Comparison of ENCODE assay signal across 8 cellular contexts in the genomic region with DNA sequence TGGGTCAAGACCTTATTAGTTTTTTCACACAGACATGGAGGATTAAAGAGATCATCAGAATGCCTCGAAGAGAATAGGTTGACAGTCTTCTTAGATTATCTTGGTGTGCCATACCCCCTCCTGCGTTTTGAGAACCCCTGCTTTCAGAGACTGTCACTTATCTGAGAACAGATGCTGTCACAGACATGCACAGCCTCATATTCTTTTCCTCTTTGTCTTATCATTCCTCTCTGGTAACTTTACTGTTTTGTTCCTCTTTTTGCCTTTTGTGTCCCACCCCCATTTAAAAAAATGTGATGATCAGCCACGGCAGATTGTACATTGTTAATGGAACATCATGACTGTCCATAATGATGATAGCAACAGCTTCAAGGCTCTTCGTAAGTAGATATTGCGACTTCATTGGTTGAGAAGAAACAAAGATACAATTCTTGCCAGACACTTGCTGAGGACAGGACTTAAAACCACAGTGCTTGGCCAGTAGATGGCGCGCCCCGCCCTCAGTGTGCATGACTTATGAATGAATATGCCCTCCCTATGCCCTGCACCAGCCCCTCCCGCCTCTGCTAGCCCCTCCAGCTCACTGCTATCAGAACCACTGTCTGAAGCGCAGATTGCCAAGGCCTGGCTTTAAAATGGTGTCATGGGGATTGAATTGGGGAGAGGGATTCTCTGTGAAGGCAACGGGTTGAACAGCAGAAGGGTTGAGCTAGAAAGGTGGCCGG. TPM values are rescaled to one million over a fixed set of nuclear protein-coding genes. Genes with fewer than 3 reads are reported as not detected.
DNase-seq lines count a peak whose midpoint lies in the region; ATAC-seq and TF ChIP-seq lines count a peak whose summit lies in the region.

No MANE protein-coding gene starts in this region.

- peak; percentile 79 for DNase-seq in CMK (ENCODE audit: low read depth)
- peak; percentile 84 for DNase-seq in H4 (ENCODE audit: low spot score)
- DNase-seq in NCI-H1930 (lab: John Stamatoyannopoulos, UW): peak; percentile 57 to 76
- DNase-seq in activated naive CD8-positive, alpha-beta T cell treated with anti-CD3 and anti-CD28 coated beads, Interleukin-2, amount 50 U/mL, for 16 hours (ENCODE audit: low read depth, low spot score): peak; percentile 82
- DNase-seq in heart right ventricle: peak; percentile 86 to 89
- peak; percentile 81 for DNase-seq in retina

- intact Hi-C loops in heart right ventricle (cut with DNase I): loop anchor here (1.0 to 10.0 kb wide), 13 partner anchors 48 to 315 kb away; no protein-coding TSS in a partner anchor

- no peak overlapping the region for H3K4me3 ChIP-seq in heart right ventricle

- peaks cover 3% of the 10 kb centered on the region for H3K36me3 Mint-ChIP-seq in T-helper 1 cell treated with Interleukin-12 subunit alpha and Interleukin-12 subunit beta and Interleukin-4 antibody, amounts not matched to agents 30 μg/mL and 1 μg/mL, for 36 hours (ENCODE audit: low read depth)

- H3K4me1 Mint-ChIP-seq in T-helper 1 cell treated with Interleukin-12 subunit alpha and Interleukin-12 subunit beta and Interleukin-4 antibody, amounts not matched to agents 30 μg/mL and 1 μg/mL, for 36 hours (ENCODE audit: low read depth): peaks cover 23% of the 10 kb centered on the region

- WGBS in heart right ventricle, 2 donors: 9 to 13% methylated on average over 12 of the region's 12 CpGs

- peaks cover 5 to 37% (median 22%) of the 10 kb centered on the region in 9 donors for H3K4me1 ChIP-seq in heart right ventricle

- no peaks in the 10 kb centered on the region for H3K27me3 Mint-ChIP-seq in T-helper 1 cell treated with Interleukin-12 subunit alpha and Interleukin-12 subunit beta and Interleukin-4 antibody, amounts not matched to agents 30 μg/mL and 1 μg/mL, for 36 hours (ENCODE audit: low read depth)

- peak overlapping the region in 1 of 10 donors; percentile 58 for H3K27ac ChIP-seq in heart right ventricle

- H3K9me3 Mint-ChIP-seq in T-helper 1 cell treated with Interleukin-12 subunit alpha and Interleukin-12 subunit beta and Interleukin-4 antibody, amounts not matched to agents 30 μg/mL and 1 μg/mL, for 36 hours: no peaks in the 10 kb centered on the region

- peak; percentile 18 to 76 (median 60) for ATAC-seq in heart right ventricle
- no peak for ATAC-seq in GM19452 (IDR thresholded peaks at IDR 0.05; ENCODE audit: unreplicated experiment)

- peak; percentile 66 to 93 (median 89) for TF ChIP-seq CTCF in heart right ventricle (IDR thresholded peaks at IDR 0.05)

- peak overlapping the region; percentile 39 for H3K4me3 Mint-ChIP-seq in T-helper 1 cell treated with Interleukin-12 subunit alpha and Interleukin-12 subunit beta and Interleukin-4 antibody, amounts not matched to agents 30 μg/mL and 1 μg/mL, for 36 hours

- H3K27ac Mint-ChIP-seq in T-helper 1 cell treated with Interleukin-12 subunit alpha and Interleukin-12 subunit beta and Interleukin-4 antibody, amounts not matched to agents 30 μg/mL and 1 μg/mL, for 36 hours: peak overlapping the region; percentile 64

- H3K36me3 ChIP-seq in heart right ventricle: no peaks in the 10 kb centered on the region

- H3K9me3 ChIP-seq in heart right ventricle: no peaks in the 10 kb centered on the region

- no peaks in the 10 kb centered on the region for H3K27me3 ChIP-seq in heart right ventricle

RNA-seq across cellular contexts. Expression of a gene that starts 2.6 kb away (rescaled TPM):
- total RNA-seq in H4 (2014; rRNA removed; shearing (Covaris generic)): 2.5 and 6.3 TPM in 2 replicates
- total RNA-seq in heart right ventricle: 10 to 100 TPM in 6 of 10 donors, 1 to 10 TPM in 4; 7.4 to 28.0 (median 11.5) TPM
- polyA plus RNA-seq in heart right ventricle: 10 to 100 TPM in 1 of 2 donors, 1 to 10 TPM in 1; 6.6 to 13.3 TPM

RNA-seq across cellular contexts. Expression of a gene that starts 8.1 kb away (rescaled TPM):
- total RNA-seq in H4 (2014; rRNA removed; shearing (Covaris generic)): 45.9 and 55.4 TPM in 2 replicates
- 10 to 100 TPM; 44.5 to 67.1 (median 49.9) TPM for total RNA-seq in heart right ventricle
- polyA plus RNA-seq in heart right ventricle: 10 to 100 TPM; 28.5 to 32.3 TPM
